Comparison of ENCODE assay signal across 17 cellular contexts in the genomic region with DNA sequence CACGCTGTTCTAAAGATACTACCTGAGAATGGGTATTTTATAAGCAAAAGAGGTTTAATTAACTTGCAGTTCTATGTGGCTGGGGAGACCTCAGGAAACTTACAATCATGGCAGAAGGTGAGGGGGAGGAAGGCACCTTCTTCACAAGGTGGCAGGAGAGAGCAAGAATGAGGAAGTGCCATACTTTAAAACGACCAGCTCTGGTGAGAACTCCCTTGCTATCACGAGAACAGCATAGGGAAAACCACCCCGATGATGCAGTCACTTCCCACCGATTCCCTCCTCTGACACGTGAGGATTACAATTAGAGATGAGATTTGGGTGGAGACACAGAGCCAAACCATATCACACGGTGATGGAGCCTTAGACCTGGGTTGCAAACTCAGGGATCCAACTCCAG.
"Had no signal": no experiment of that assay in that cellular context is flagged by ENCODE, and none has a peak within 500 bp of the region (broad histone marks: within the 10 kb centered on the region; RNA-seq: fewer than 3 reads in every experiment).

No MANE protein-coding gene starts in this region.

- H3K4me1 ChIP-seq: breast epithelium, spleen had no signal

- H3K27ac ChIP-seq: breast epithelium, spleen had no signal

- H3K36me3 ChIP-seq: breast epithelium, spleen had no signal

- H3K9me3 ChIP-seq: breast epithelium had no signal

- DNase-seq: activated CD4-positive, alpha-beta memory T cell treated with anti-CD3 and anti-CD28 coated beads, Interleukin-2, amount 10 ng/mL, durations not matched to agents 7 days and 5 days; activated naive CD8-positive, alpha-beta T cell treated with anti-CD3 and anti-CD28 coated beads, Interleukin-2, amount 10 ng/mL, durations not matched to agents 7 days and 5 days; activated T-cell treated with anti-CD3 and anti-CD28 coated beads, Interleukin-2, amount 50 U/mL, for 72 hours; anterior cingulate cortex; hippocampal formation; mammary epithelial cell; natural killer cell; occipital lobe; spleen; stimulated activated CD4-positive, alpha-beta T cell treated with anti-CD3 and anti-CD28 coated beads, Interleukin-1b, Interleukin-23, amount 100 ng/mL, for 48 hours; substantia nigra; trophoblast cell had no signal

- ATAC-seq: activated T-cell treated with anti-CD3 and anti-CD28 coated beads, Interleukin-2, amount 50 U/mL, for 72 hours; esophagus mucosa; left lobe of liver; natural killer cell; sciatic nerve; stimulated activated memory B cell treated with anti-CD40 and anti-IgM and Interleukin-4, amounts not matched to agents 10 μg/mL and 1 μg/mL and 100 μg/mL, for 72 hours had no signal

- H3K27me3 ChIP-seq: breast epithelium, spleen had no signal

- H3K4me3 ChIP-seq: breast epithelium, spleen had no signal
